In the genomic region with DNA sequence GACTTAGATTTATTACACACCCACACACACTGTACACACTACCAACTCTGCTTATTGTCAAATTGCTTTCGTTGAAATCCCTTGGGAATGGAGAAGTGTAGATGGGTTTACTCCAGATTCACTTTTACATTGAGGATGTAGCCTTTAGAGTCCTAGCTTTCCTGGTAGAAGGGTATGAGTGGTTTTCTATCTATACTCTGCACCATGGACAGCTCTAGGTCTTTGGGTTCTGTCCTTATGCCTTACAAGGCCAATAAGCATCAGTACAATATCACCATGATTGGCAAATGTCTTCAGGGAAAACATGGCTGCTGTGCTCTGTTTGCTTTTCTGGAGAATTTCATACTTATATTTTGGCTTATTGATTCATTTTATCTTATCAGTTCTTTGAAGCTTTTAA, we compare ENCODE assay signal across 25 cellular contexts.
"Had no signal": no experiment of that assay in that cellular context is flagged by ENCODE, and none has a peak within 500 bp of the region (broad histone marks: within the 10 kb centered on the region; RNA-seq: fewer than 3 reads in every experiment).

No MANE protein-coding gene starts in this region.

- ATAC-seq: PC-3, Right ventricle myocardium inferior, T-cell had no signal

- H3K4me3 ChIP-seq: MG63, Peyer's patch, SJCRH30 had no signal

- H3K4me1 ChIP-seq: Peyer's patch, SJCRH30 had no signal

- DNase-seq: Karpas-422; KG1; MG63; NCI-H1092; NCI-H1105 treated with DMSO at 0.1 percent for 48 hours; NCI-H1417 treated with DMSO at 0.1 percent for 48 hours; NCI-H146; NCI-H1694 treated with DMSO at 0.1 percent for 48 hours; NCI-H1930; NCI-H2081; NCI-H2171; NCI-H226; NCI-H446; NCI-H510A; NCI-H524 treated with DMSO at 0.1 percent for 48 hours; NCI-H69; NCI-H774; NK-92 treated with Interleukin-12 subunit alpha and Interleukin-12 subunit beta, amount 100 ng/mL, for 24 hours; PC-3; Peyer's patch; SHP77 treated with DMSO at 0.1 percent for 48 hours; SJCRH30; SW 1271; T-cell had no signal

- H3K4me1 Mint-ChIP-seq: T-cell had no signal

- H3K27me3 ChIP-seq: MG63, Peyer's patch, SJCRH30 had no signal

- H3K27ac Mint-ChIP-seq: T-cell had no signal

- H3K27ac ChIP-seq: Peyer's patch, SJCRH30 had no signal

- H3K9me3 ChIP-seq: MG63, Peyer's patch, SJCRH30 had no signal

- H3K27me3 Mint-ChIP-seq: T-cell had no signal

- H3K4me3 Mint-ChIP-seq: T-cell had no signal

- H3K36me3 ChIP-seq: MG63, Peyer's patch, SJCRH30 had no signal

- H3K36me3 Mint-ChIP-seq: T-cell had no signal
